In genomic region chr5:91369480-91369879, GRCh38 we compare ENCODE assay signal across 16 cellular contexts. TPM values are rescaled to one million over a fixed set of nuclear protein-coding genes. Genes with fewer than 3 reads are reported as not detected.
DNase-seq lines count a peak whose midpoint lies in the region; ATAC-seq and TF ChIP-seq lines count a peak whose summit lies in the region.
"Had no signal": no experiment of that assay in that cellular context is flagged by ENCODE, and none has a peak within 500 bp of the region (broad histone marks: within the 10 kb centered on the region; RNA-seq: fewer than 3 reads in every experiment).

No MANE protein-coding gene starts in this region.

- no peak for TF ChIP-seq CTCF in right atrium auricular region (IDR thresholded peaks at IDR 0.05)
- TF ChIP-seq CTCF in coronary artery (IDR thresholded peaks at IDR 0.05) = no peak
- no peak for TF ChIP-seq CTCF in neutrophil (IDR thresholded peaks at IDR 0.05)

- no peaks in the 10 kb centered on the region for H3K9me3 ChIP-seq in right atrium auricular region
- peaks cover 10% of the 10 kb centered on the region for H3K9me3 ChIP-seq in neutrophil
- H3K9me3 ChIP-seq in effector memory CD4-positive, alpha-beta T cell (ENCODE audit: control insufficient read depth, low read length) = no peaks in the 10 kb centered on the region
- H3K9me3 ChIP-seq: Caco-2, HAP-1 had no signal

- peaks cover 65% of the 10 kb centered on the region for H3K36me3 ChIP-seq in right atrium auricular region
- H3K36me3 ChIP-seq in neutrophil = peaks cover 84% of the 10 kb centered on the region
- peaks cover 61% of the 10 kb centered on the region for H3K36me3 ChIP-seq in effector memory CD4-positive, alpha-beta T cell (ENCODE audit: control insufficient read depth, insufficient read depth, low read length)

- DNase-seq in right atrium auricular region (ENCODE audit: low spot score) (no peak), cardiac septum (ENCODE audit: low spot score) (no peak), coronary artery (ENCODE audit: low spot score) (no peak)
- no peak for DNase-seq in effector memory CD4-positive, alpha-beta T cell
- DNase-seq in activated CD4-positive, CD25-positive, alpha-beta regulatory T cell treated with anti-CD3 and anti-CD28 coated beads, Interleukin-2, amount 50 U/mL, for 72 hours = no peak
- DNase-seq: Caco-2, DMS153, EL, NCI-H1105 treated with DMSO at 0.1 percent for 48 hours, NCI-H1694 treated with DMSO at 0.1 percent for 48 hours, NCI-H345, NCI-H526, SHP77 treated with DMSO at 0.1 percent for 48 hours had no signal

- intact Hi-C loops in cardiac septum (cut with DNase I) = no loop called here

- no peak overlapping the region for H3K4me3 ChIP-seq in right atrium auricular region
- no peak overlapping the region for H3K4me3 ChIP-seq in coronary artery
- no peak overlapping the region for H3K4me3 ChIP-seq in neutrophil (ENCODE audit: low read depth in 1 of 2, low read length in 1 of 2)
- H3K4me3 ChIP-seq in effector memory CD4-positive, alpha-beta T cell (ENCODE audit: insufficient read depth, low read depth, low read length, poor library complexity, severe bottlenecking) = no peak overlapping the region
- H3K4me3 ChIP-seq: HAP-1 had no signal

- H3K27me3 ChIP-seq in right atrium auricular region (no peaks in the 10 kb centered on the region), neutrophil (no peaks in the 10 kb centered on the region)
- H3K27me3 ChIP-seq in effector memory CD4-positive, alpha-beta T cell (replicated peaks; ENCODE audit: control insufficient read depth, insufficient read depth, low read length, poor library complexity, severe bottlenecking) = no peaks in the 10 kb centered on the region

- peaks cover 0 to 30% of the 10 kb centered on the region in 2 donors for H3K4me1 ChIP-seq in right atrium auricular region
- H3K4me1 ChIP-seq in neutrophil (ENCODE audit: control insufficient read depth in 1 of 2, insufficient read depth in 1 of 2, low read depth in 1 of 2, low read length in 1 of 2) = peaks cover 0 to 19% of the 10 kb centered on the region in 2 experiments
- H3K4me1 ChIP-seq in effector memory CD4-positive, alpha-beta T cell (ENCODE audit: control insufficient read depth, insufficient read depth, low read length, poor library complexity, severe bottlenecking) = no peaks in the 10 kb centered on the region
- H3K4me1 ChIP-seq: Caco-2, HAP-1 had no signal

- no peak for ATAC-seq in HG03571 (IDR thresholded peaks at IDR 0.05; ENCODE audit: unreplicated experiment)

- H3K27ac ChIP-seq in right atrium auricular region (peak overlapping the region; percentile 2 to 28), coronary artery (peak overlapping the region; percentile 4 to 12), neutrophil (peak overlapping the region; percentile 46)
- H3K27ac ChIP-seq in effector memory CD4-positive, alpha-beta T cell (ENCODE audit: insufficient read depth, low read length, poor library complexity, severe bottlenecking) = no peak overlapping the region

RNA-seq across cellular contexts. Expression of gene ARRDC3, which starts 13.6 kb away (rescaled TPM):
- total RNA-seq in right atrium auricular region (10 to 100 TPM; 11.2 to 15.2 TPM), cardiac septum (20.1 TPM)
